Comparison of ENCODE assay signal across 30 cellular contexts in the genomic region with DNA sequence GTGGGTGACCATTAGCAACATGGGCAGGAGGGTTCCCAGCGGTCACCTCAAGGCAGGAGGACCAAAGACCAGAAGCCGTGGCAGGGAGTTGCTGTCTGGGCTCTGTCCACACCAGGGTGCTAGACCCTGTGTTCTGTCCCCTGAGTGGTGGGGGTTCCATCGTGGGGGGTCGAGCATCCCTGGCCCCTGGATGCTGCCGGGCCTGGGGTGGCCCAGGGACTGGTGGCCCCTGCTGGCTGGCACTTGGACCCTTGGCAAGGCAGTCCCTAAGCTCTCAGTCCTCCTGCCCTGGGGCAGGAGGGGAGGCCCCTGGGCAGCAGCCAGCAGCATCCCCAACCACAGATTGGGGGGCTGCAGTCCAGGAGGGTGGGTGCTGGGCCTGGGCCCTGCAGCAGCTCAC. TPM values are rescaled to one million over a fixed set of nuclear protein-coding genes. Genes with fewer than 3 reads are reported as not detected.
"Had no signal": no experiment of that assay in that cellular context is flagged by ENCODE, and none has a peak within 500 bp of the region (broad histone marks: within the 10 kb centered on the region; RNA-seq: fewer than 3 reads in every experiment).

No MANE protein-coding gene starts in this region.

- ATAC-seq: effector memory CD8-positive, alpha-beta T cell; gastroesophageal sphincter had no signal

- H3K9me3 ChIP-seq: ascending aorta, gastroesophageal sphincter, pancreas, prostate gland, suprapubic skin, tibial artery had no signal

- H3K36me3 ChIP-seq: ascending aorta, brain microvascular endothelial cell, gastroesophageal sphincter, pancreas, prostate gland, suprapubic skin, tibial artery had no signal

- H3K27me3 ChIP-seq: ascending aorta, brain microvascular endothelial cell, pancreas, suprapubic skin had no signal

- H3K27ac ChIP-seq: ascending aorta, brain microvascular endothelial cell, coronary artery, dorsolateral prefrontal cortex, gastroesophageal sphincter, pancreas, prostate gland, suprapubic skin, tibial artery had no signal

- H3K36me3 Mint-ChIP-seq: activated naive CD4-positive, alpha-beta T cell treated with anti-CD3 and anti-CD28 coated beads, Interleukin-2, amount 10 ng/mL, durations not matched to agents 7 days and 5 days; activated naive CD8-positive, alpha-beta T cell treated with anti-CD3 and anti-CD28 coated beads, Interleukin-2, amount 10 ng/mL, durations not matched to agents 7 days and 5 days; mesothelial cell of epicardium; naive B cell; WTC11 had no signal

- H3K4me1 Mint-ChIP-seq: activated CD4-positive, alpha-beta memory T cell treated with anti-CD3 and anti-CD28 coated beads, Interleukin-2, amount 10 ng/mL, durations not matched to agents 7 days and 5 days; activated CD4-positive, alpha-beta T cell treated with anti-CD3 and anti-CD28 coated beads, Interleukin-2, amount 10 ng/mL, durations not matched to agents 7 days and 5 days; activated naive CD4-positive, alpha-beta T cell treated with anti-CD3 and anti-CD28 coated beads, Interleukin-2, amount 10 ng/mL, durations not matched to agents 7 days and 5 days had no signal

- H3K27ac Mint-ChIP-seq: activated CD4-positive, alpha-beta memory T cell treated with anti-CD3 and anti-CD28 coated beads, Interleukin-2, amount 10 ng/mL, durations not matched to agents 7 days and 5 days; activated CD4-positive, alpha-beta T cell treated with anti-CD3 and anti-CD28 coated beads, Interleukin-2, amount 10 ng/mL, durations not matched to agents 7 days and 5 days; activated naive CD4-positive, alpha-beta T cell treated with anti-CD3 and anti-CD28 coated beads, Interleukin-2, amount 10 ng/mL, durations not matched to agents 7 days and 5 days; activated naive CD8-positive, alpha-beta T cell treated with anti-CD3 and anti-CD28 coated beads, Interleukin-2, amount 10 ng/mL, durations not matched to agents 7 days and 5 days; activated T-cell treated with anti-CD3 and anti-CD28 coated beads, Interleukin-2, amount 50 U/mL, for 24 hours; immature natural killer cell; naive B cell; nephron progenitor cell; WTC11 had no signal

- H3K9me3 Mint-ChIP-seq: activated CD4-positive, alpha-beta memory T cell treated with anti-CD3 and anti-CD28 coated beads, Interleukin-2, amount 10 ng/mL, durations not matched to agents 7 days and 5 days; activated CD4-positive, alpha-beta T cell treated with anti-CD3 and anti-CD28 coated beads, Interleukin-2, amount 10 ng/mL, durations not matched to agents 7 days and 5 days; activated naive CD4-positive, alpha-beta T cell treated with anti-CD3 and anti-CD28 coated beads, Interleukin-2, amount 10 ng/mL, durations not matched to agents 7 days and 5 days; activated naive CD8-positive, alpha-beta T cell treated with anti-CD3 and anti-CD28 coated beads, Interleukin-2, amount 10 ng/mL, durations not matched to agents 7 days and 5 days; activated T-cell treated with anti-CD3 and anti-CD28 coated beads, Interleukin-2, amount 50 U/mL, for 24 hours; effector memory CD8-positive, alpha-beta T cell; immature natural killer cell; mesothelial cell of epicardium; naive B cell; nephron progenitor cell; WTC11 had no signal

- H3K4me3 ChIP-seq: ascending aorta, coronary artery, dorsolateral prefrontal cortex, gastroesophageal sphincter, pancreas, prostate gland, suprapubic skin, tibial artery had no signal

- H3K4me1 ChIP-seq: ascending aorta, pancreas, prostate gland, suprapubic skin, tibial artery had no signal

- H3K27me3 Mint-ChIP-seq: activated CD4-positive, alpha-beta memory T cell treated with anti-CD3 and anti-CD28 coated beads, Interleukin-2, amount 10 ng/mL, durations not matched to agents 7 days and 5 days; activated CD4-positive, alpha-beta T cell treated with anti-CD3 and anti-CD28 coated beads, Interleukin-2, amount 10 ng/mL, durations not matched to agents 7 days and 5 days; activated naive CD8-positive, alpha-beta T cell treated with anti-CD3 and anti-CD28 coated beads, Interleukin-2, amount 10 ng/mL, durations not matched to agents 7 days and 5 days; activated T-cell treated with anti-CD3 and anti-CD28 coated beads, Interleukin-2, amount 50 U/mL, for 24 hours; effector memory CD8-positive, alpha-beta T cell had no signal

- DNase-seq: activated CD4-positive, alpha-beta memory T cell treated with anti-CD3 and anti-CD28 coated beads, Interleukin-2, amount 10 ng/mL, durations not matched to agents 7 days and 5 days; activated CD4-positive, alpha-beta T cell treated with anti-CD3 and anti-CD28 coated beads for 1 hour; activated CD4-positive, alpha-beta T cell treated with anti-CD3 and anti-CD28 coated beads, Interleukin-2, amount 10 ng/mL, durations not matched to agents 7 days and 5 days; activated CD8-positive, alpha-beta memory T cell treated with anti-CD3 and anti-CD28 coated beads, Interleukin-2, amount 50 U/mL, for 48 hours; activated gamma-delta T cell; activated naive CD4-positive, alpha-beta T cell treated with anti-CD3 and anti-CD28 coated beads, Interleukin-2, amount 10 ng/mL, durations not matched to agents 7 days and 5 days; activated naive CD8-positive, alpha-beta T cell treated with anti-CD3 and anti-CD28 coated beads, Interleukin-2, amount 10 ng/mL, durations not matched to agents 7 days and 5 days; activated T-cell treated with anti-CD3 and anti-CD28 coated beads, Interleukin-2, amount 50 U/mL, for 24 hours; dorsolateral prefrontal cortex; effector memory CD8-positive, alpha-beta T cell; erythroblast; hippocampal formation; immature natural killer cell; mammary epithelial cell; naive B cell; nephron progenitor cell; retina; stimulated activated CD4-positive, alpha-beta T cell treated with anti-CD3 and anti-CD28 coated beads, Interleukin-15, amount 100 ng/mL, for 24 hours; stimulated activated CD4-positive, alpha-beta T cell treated with anti-CD3 and anti-CD28 coated beads, Interleukin-2, amount 100 ng/mL, for 24 hours; stimulated activated naive CD4-positive, alpha-beta T cell; tibial artery had no signal

- H3K4me3 Mint-ChIP-seq: activated CD4-positive, alpha-beta memory T cell treated with anti-CD3 and anti-CD28 coated beads, Interleukin-2, amount 10 ng/mL, durations not matched to agents 7 days and 5 days; activated CD4-positive, alpha-beta T cell treated with anti-CD3 and anti-CD28 coated beads, Interleukin-2, amount 10 ng/mL, durations not matched to agents 7 days and 5 days; activated naive CD4-positive, alpha-beta T cell treated with anti-CD3 and anti-CD28 coated beads, Interleukin-2, amount 10 ng/mL, durations not matched to agents 7 days and 5 days; activated naive CD8-positive, alpha-beta T cell treated with anti-CD3 and anti-CD28 coated beads, Interleukin-2, amount 10 ng/mL, durations not matched to agents 7 days and 5 days; activated T-cell treated with anti-CD3 and anti-CD28 coated beads, Interleukin-2, amount 50 U/mL, for 24 hours; effector memory CD8-positive, alpha-beta T cell; immature natural killer cell; mesothelial cell of epicardium; nephron progenitor cell; WTC11 had no signal

RNA-seq across cellular contexts. Expression of gene ARHGAP8, which starts 13.4 kb away (rescaled TPM):
- total RNA-seq: ascending aorta had no signal
